Comparison of ENCODE assay signal across 22 cellular contexts in the genomic region with DNA sequence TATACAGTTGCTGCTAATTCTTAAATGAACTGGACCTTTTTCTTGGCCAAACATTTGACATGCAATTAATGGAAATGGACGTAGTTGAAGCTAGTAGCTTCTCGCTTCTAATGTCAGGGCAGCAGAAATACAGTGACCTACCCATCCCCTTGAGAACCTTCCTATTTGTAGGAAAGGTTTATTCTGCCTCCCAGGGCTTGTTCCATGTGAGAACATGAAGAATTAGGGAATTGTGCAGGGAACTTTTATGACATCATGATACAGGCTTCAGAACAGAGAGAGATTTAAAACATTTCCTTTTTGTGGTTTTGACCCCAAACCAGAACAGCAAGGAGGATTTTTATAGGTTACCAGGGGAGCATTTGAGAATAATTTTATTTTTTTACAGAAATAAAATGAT.
"Had no signal": no experiment of that assay in that cellular context is flagged by ENCODE, and none has a peak within 500 bp of the region (broad histone marks: within the 10 kb centered on the region; RNA-seq: fewer than 3 reads in every experiment).

No MANE protein-coding gene starts in this region.

- H3K4me3 ChIP-seq: Peyer's patch, SJSA1 had no signal

- DNase-seq: activated CD4-positive, alpha-beta T cell treated with anti-CD3 and anti-CD28 coated beads for 1 hour; activated CD4-positive, alpha-beta T cell treated with anti-CD3 and anti-CD28 coated beads, Interleukin-2, amount 10 ng/mL, durations not matched to agents 24 days and 14 days; activated CD4-positive, alpha-beta T cell treated with anti-CD3 and anti-CD28 coated beads, Interleukin-2, amount 50 U/mL, for 48 hours; activated CD8-positive, alpha-beta memory T cell treated with anti-CD3 and anti-CD28 coated beads, Interleukin-2, amount 10 ng/mL, durations not matched to agents 7 days and 5 days; activated effector memory CD4-positive, alpha-beta T cell treated with Interleukin-2 at 50 U/mL for 16 hours; activated naive CD4-positive, alpha-beta T cell; activated T-cell treated with anti-CD3 and anti-CD28 coated beads, Interleukin-2, amount 50 U/mL, for 24 hours; aorta; KG1; NCI-H1092 treated with DMSO at 0.1 percent for 48 hours; NCI-H1417 treated with DMSO at 0.1 percent for 48 hours; NCI-H1694 treated with DMSO at 0.1 percent for 48 hours; NCI-H2029 treated with DMSO at 0.1 percent for 48 hours; NCI-H510A treated with DMSO at 0.1 percent for 48 hours; NCI-H69; NK-92 treated with Interleukin-12 subunit alpha and Interleukin-12 subunit beta, amount 100 ng/mL, for 24 hours; Peyer's patch; SHP77; T-helper 17 cell; T-helper 9 cell had no signal

- H3K27me3 ChIP-seq: Peyer's patch, SJSA1 had no signal

- H3K27ac ChIP-seq: Peyer's patch, SJSA1 had no signal

- H3K4me1 ChIP-seq: Peyer's patch, SJSA1 had no signal

- H3K36me3 ChIP-seq: Peyer's patch, SJSA1 had no signal

- ATAC-seq: activated CD8-positive, alpha-beta memory T cell treated with anti-CD3 and anti-CD28 coated beads, Interleukin-2, amount 10 ng/mL, durations not matched to agents 7 days and 5 days; T-helper 17 cell; WTC11 had no signal

- H3K9me3 ChIP-seq: Peyer's patch, SJSA1 had no signal
